ENCODE assay signal across 23 cellular contexts in the genomic region with DNA sequence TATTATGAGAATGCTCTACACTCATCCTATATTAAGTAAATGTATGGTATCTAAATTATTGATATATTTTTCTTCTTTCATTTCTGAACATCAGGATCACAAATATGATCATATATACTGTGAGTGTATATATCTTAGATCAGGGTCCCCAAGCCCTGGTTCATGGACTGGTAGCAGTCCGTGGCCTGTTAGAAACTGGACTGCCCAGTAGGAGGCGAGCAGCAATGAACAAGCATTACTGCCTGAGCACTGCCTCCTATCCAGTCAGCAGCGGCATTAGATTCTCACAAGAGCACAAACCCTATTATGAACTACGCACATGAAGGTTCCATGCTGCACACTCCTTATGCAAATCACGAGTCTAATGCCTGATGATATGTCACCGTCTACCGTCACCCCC.
"Had no signal": no experiment of that assay in that cellular context is flagged by ENCODE, and none has a peak within 500 bp of the region (broad histone marks: within the 10 kb centered on the region; RNA-seq: fewer than 3 reads in every experiment).

No MANE protein-coding gene starts in this region.

- H3K27ac ChIP-seq: body of pancreas, cardiac muscle cell, epithelial cell of prostate, heart left ventricle, parathyroid adenoma, thyroid gland had no signal

- H3K4me3 ChIP-seq: body of pancreas, cardiac muscle cell, heart left ventricle, thyroid gland had no signal

- H3K36me3 ChIP-seq: cardiac muscle cell, heart left ventricle, thyroid gland had no signal

- FAIRE-seq: keratinocyte had no signal

- H3K27me3 ChIP-seq: body of pancreas, cardiac muscle cell, heart left ventricle, thyroid gland had no signal

- H3K9ac ChIP-seq: parathyroid adenoma had no signal

- H3K4me1 ChIP-seq: body of pancreas, heart left ventricle, parathyroid adenoma, thyroid gland had no signal

- H3K9me3 ChIP-seq: body of pancreas, heart left ventricle, thyroid gland had no signal

- H3K9me3 Mint-ChIP-seq: activated naive CD4-positive, alpha-beta T cell treated with anti-CD3 and anti-CD28 coated beads, Interleukin-2, amount 50 U/mL, for 24 hours; activated T-helper 1 cell treated with anti-CD3 and anti-CD28 coated beads, Interleukin-12 subunit alpha, Interleukin-12 subunit beta, Interleukin-2, Interleukin-4 antibody, amounts not matched to agents 30 ng/mL and 10 ng/mL and 1 ng/mL, durations not matched to agents 14 hours and 24 hours and 36 hours; nephron had no signal

- DNase-seq: activated CD4-positive, alpha-beta T cell treated with anti-CD3 and anti-CD28 coated beads, Interleukin-2, amount 10 ng/mL, durations not matched to agents 7 days and 5 days; activated CD8-positive, alpha-beta memory T cell treated with anti-CD3 and anti-CD28 coated beads, Interleukin-2, amount 10 ng/mL, durations not matched to agents 7 days and 5 days; activated CD8-positive, alpha-beta T cell treated with anti-CD3 and anti-CD28 coated beads for 36 hours; activated gamma-delta T cell; anterior cingulate cortex; body of pancreas; cortex of kidney; heart left ventricle; left colon; right cardiac atrium; stimulated activated CD4-positive, alpha-beta T cell treated with anti-CD3 and anti-CD28 coated beads, Interleukin-12 subunit alpha, Interleukin-12 subunit beta, amount 100 ng/mL, for 4 hours; substantia nigra; T1000; thyroid gland had no signal

- H3K79me2 ChIP-seq: parathyroid adenoma had no signal

- H3K4me3 Mint-ChIP-seq: activated CD4-positive, alpha-beta T cell treated with anti-CD3 and anti-CD28 coated beads, Interleukin-2, amount 10 ng/mL, durations not matched to agents 7 days and 5 days; activated CD8-positive, alpha-beta memory T cell treated with anti-CD3 and anti-CD28 coated beads, Interleukin-2, amount 10 ng/mL, durations not matched to agents 7 days and 5 days; activated CD8-positive, alpha-beta T cell treated with anti-CD3 and anti-CD28 coated beads for 36 hours; activated naive CD4-positive, alpha-beta T cell treated with anti-CD3 and anti-CD28 coated beads, Interleukin-2, amount 50 U/mL, for 24 hours; activated T-helper 1 cell treated with anti-CD3 and anti-CD28 coated beads, Interleukin-12 subunit alpha, Interleukin-12 subunit beta, Interleukin-2, Interleukin-4 antibody, amounts not matched to agents 30 ng/mL and 10 ng/mL and 1 ng/mL, durations not matched to agents 14 hours and 24 hours and 36 hours; memory B cell; nephron; stimulated activated naive CD8-positive, alpha-beta T cell treated with anti-CD3 and anti-CD28 coated beads, Interleukin-15, Interleukin-2, amounts not matched to agents 100 ng/mL and 50 ng/mL, for 24 hours had no signal

- ATAC-seq: activated CD8-positive, alpha-beta memory T cell treated with anti-CD3 and anti-CD28 coated beads, Interleukin-2, amount 10 ng/mL, durations not matched to agents 7 days and 5 days; activated CD8-positive, alpha-beta T cell treated with anti-CD3 and anti-CD28 coated beads for 36 hours; body of pancreas; heart left ventricle; left colon; right cardiac atrium had no signal

- H3K36me3 Mint-ChIP-seq: activated CD8-positive, alpha-beta memory T cell treated with anti-CD3 and anti-CD28 coated beads, Interleukin-2, amount 10 ng/mL, durations not matched to agents 7 days and 5 days; activated naive CD4-positive, alpha-beta T cell treated with anti-CD3 and anti-CD28 coated beads, Interleukin-2, amount 50 U/mL, for 24 hours; memory B cell had no signal

- H3K4me1 Mint-ChIP-seq: activated CD4-positive, alpha-beta T cell treated with anti-CD3 and anti-CD28 coated beads, Interleukin-2, amount 10 ng/mL, durations not matched to agents 7 days and 5 days; activated CD8-positive, alpha-beta memory T cell treated with anti-CD3 and anti-CD28 coated beads, Interleukin-2, amount 10 ng/mL, durations not matched to agents 7 days and 5 days; activated naive CD4-positive, alpha-beta T cell treated with anti-CD3 and anti-CD28 coated beads, Interleukin-2, amount 50 U/mL, for 24 hours; memory B cell; nephron had no signal

- H3K27me3 Mint-ChIP-seq: activated CD4-positive, alpha-beta T cell treated with anti-CD3 and anti-CD28 coated beads, Interleukin-2, amount 10 ng/mL, durations not matched to agents 7 days and 5 days; activated CD8-positive, alpha-beta memory T cell treated with anti-CD3 and anti-CD28 coated beads, Interleukin-2, amount 10 ng/mL, durations not matched to agents 7 days and 5 days; activated CD8-positive, alpha-beta T cell treated with anti-CD3 and anti-CD28 coated beads for 36 hours; activated naive CD4-positive, alpha-beta T cell treated with anti-CD3 and anti-CD28 coated beads, Interleukin-2, amount 50 U/mL, for 24 hours; memory B cell; stimulated activated naive CD8-positive, alpha-beta T cell treated with anti-CD3 and anti-CD28 coated beads, Interleukin-15, Interleukin-2, amounts not matched to agents 100 ng/mL and 50 ng/mL, for 24 hours had no signal

- H2AFZ ChIP-seq: parathyroid adenoma had no signal

- H3K27ac Mint-ChIP-seq: activated CD4-positive, alpha-beta T cell treated with anti-CD3 and anti-CD28 coated beads, Interleukin-2, amount 10 ng/mL, durations not matched to agents 7 days and 5 days; activated CD8-positive, alpha-beta memory T cell treated with anti-CD3 and anti-CD28 coated beads, Interleukin-2, amount 10 ng/mL, durations not matched to agents 7 days and 5 days; activated CD8-positive, alpha-beta T cell treated with anti-CD3 and anti-CD28 coated beads for 36 hours; activated naive CD4-positive, alpha-beta T cell treated with anti-CD3 and anti-CD28 coated beads, Interleukin-2, amount 50 U/mL, for 24 hours; activated T-helper 1 cell treated with anti-CD3 and anti-CD28 coated beads, Interleukin-12 subunit alpha, Interleukin-12 subunit beta, Interleukin-2, Interleukin-4 antibody, amounts not matched to agents 30 ng/mL and 10 ng/mL and 1 ng/mL, durations not matched to agents 14 hours and 24 hours and 36 hours; memory B cell; nephron; stimulated activated naive CD8-positive, alpha-beta T cell treated with anti-CD3 and anti-CD28 coated beads, Interleukin-15, Interleukin-2, amounts not matched to agents 100 ng/mL and 50 ng/mL, for 24 hours had no signal
